ENCODE assay signal across 8 cellular contexts in genomic region chr10:5094265-5095205, GRCh38. TPM values are rescaled to one million over a fixed set of nuclear protein-coding genes. Genes with fewer than 3 reads are reported as not detected.
DNase-seq lines count a peak whose midpoint lies in the region; ATAC-seq and TF ChIP-seq lines count a peak whose summit lies in the region.

Gene AKR1C3, plus strand, starts transcription at chr10:5094414. Its CDS starts 31 bp downstream, at chr10:5094445.

- H2AK5ac ChIP-seq in mesendoderm (ENCODE audit: low read length), result no peak within 1 kb of the TSS

- no peak within 1 kb of the TSS for H2BK5ac ChIP-seq in mesendoderm (ENCODE audit: low read length)

- H3K27me3 Mint-ChIP-seq in endothelial cell (ENCODE audit: unreplicated experiment), result no peaks in the 10 kb centered on the region

- no peak for DNase-seq in BE2C
- DNase-seq in HCEC 1CT, result peak; percentile 76
- DNase-seq in SK-N-DZ (ENCODE audit: low spot score), result peak; percentile 49
- DNase-seq in endothelial cell (ENCODE audit: low spot score), result no peak
- peak; percentile 84 for DNase-seq in mesendoderm
- DNase-seq in upper lobe of right lung, result no peak
- no peak for DNase-seq in D341Med (ENCODE audit: low spot score)

- H3K9me3 Mint-ChIP-seq in endothelial cell (ENCODE audit: unreplicated experiment), result no peaks in the 10 kb centered on the region

- no peak within 1 kb of the TSS for H3K4me3 Mint-ChIP-seq in endothelial cell (ENCODE audit: unreplicated experiment)

- H3K27ac Mint-ChIP-seq in endothelial cell (ENCODE audit: unreplicated experiment), result no peak within 1 kb of the TSS

- H3K18ac ChIP-seq in mesendoderm (ENCODE audit: low read length), result no peak within 1 kb of the TSS

- no peaks in the 10 kb centered on the region for H3K79me1 ChIP-seq in mesendoderm (ENCODE audit: low read length)

- no peaks in the 10 kb centered on the region for H3K4me1 Mint-ChIP-seq in endothelial cell (ENCODE audit: unreplicated experiment)

- ATAC-seq in upper lobe of right lung (peak; percentile 86), GM18868 (IDR thresholded peaks at IDR 0.05; ENCODE audit: unreplicated experiment) (no peak)

- H3K36me3 ChIP-seq in BE2C, result no peaks in the 10 kb centered on the region; the same call in 1 of the 2 replicates
- H3K36me3 ChIP-seq in mesendoderm (ENCODE audit: control insufficient read depth, insufficient read depth, low read length), result no peaks in the 10 kb centered on the region
- H3K36me3 ChIP-seq in upper lobe of right lung, result peaks cover 11% of the 10 kb centered on the region

- no peaks in the 10 kb centered on the region for H3K79me2 ChIP-seq in mesendoderm (ENCODE audit: control insufficient read depth, insufficient read depth, low read length)

- intact Hi-C loops in upper lobe of right lung (cut with DNase I), result loop anchor here (10.0 kb wide), 1 partner anchor 250 kb away; no protein-coding TSS in a partner anchor

- no peak within 1 kb of the TSS for H3K56ac ChIP-seq in mesendoderm (ENCODE audit: low read length)

- H3K9me3 ChIP-seq in BE2C (no peaks in the 10 kb centered on the region), upper lobe of right lung (no peaks in the 10 kb centered on the region)

- H3K27ac ChIP-seq in mesendoderm (ENCODE audit: low read depth, low read length), result no peak within 1 kb of the TSS
- H3K27ac ChIP-seq in upper lobe of right lung, result peak within 1 kb of the TSS; percentile 39

- H3K36me3 Mint-ChIP-seq in endothelial cell (ENCODE audit: low read depth, unreplicated experiment), result no peaks in the 10 kb centered on the region

- H3K4me1 ChIP-seq in BE2C (no peaks in the 10 kb centered on the region), mesendoderm (ENCODE audit: control insufficient read depth, low read depth, low read length) (peaks cover 3% of the 10 kb centered on the region), upper lobe of right lung (no peaks in the 10 kb centered on the region)

- TF ChIP-seq CTCF in BE2C (IDR thresholded peaks at IDR 0.05; ENCODE audit: low read depth, low read length) (peak; percentile 66), endothelial cell (IDR thresholded peaks at IDR 0.05; ENCODE audit: unreplicated experiment) (peak; percentile 74), upper lobe of right lung (IDR thresholded peaks at IDR 0.05) (peak; percentile 72)

- H3K27me3 ChIP-seq in BE2C, result no peaks in the 10 kb centered on the region
- H3K27me3 ChIP-seq in mesendoderm (ENCODE audit: insufficient read depth, low read length, poor library complexity), result no peaks in the 10 kb centered on the region
- no peaks in the 10 kb centered on the region for H3K27me3 ChIP-seq in upper lobe of right lung

- no peak within 1 kb of the TSS for H2BK120ac ChIP-seq in mesendoderm (ENCODE audit: low read depth, low read length)

- H3K4ac ChIP-seq in mesendoderm (ENCODE audit: low read depth, low read length), result no peak within 1 kb of the TSS

- H3K4me2 ChIP-seq in mesendoderm (ENCODE audit: low read length), result peak within 1 kb of the TSS; percentile 50

- H3K9ac ChIP-seq in mesendoderm (ENCODE audit: low read length), result no peak within 1 kb of the TSS

- H4K8ac ChIP-seq in mesendoderm (ENCODE audit: low read depth, low read length), result no peak within 1 kb of the TSS

- H2BK15ac ChIP-seq in mesendoderm (replicated peaks; ENCODE audit: low read depth), result no peak within 1 kb of the TSS

- no peak within 1 kb of the TSS for H4K5ac ChIP-seq in mesendoderm (ENCODE audit: low read length)

- H3K23ac ChIP-seq in mesendoderm (ENCODE audit: low read length), result no peak within 1 kb of the TSS

- WGBS in mesendoderm (ENCODE audit: extremely low coverage, insufficient coverage, low lambda C conversion rate), result no CpG with 5 or more reads among the region's 9 CpGs

- peak within 1 kb of the TSS; percentile 74 for H3K4me3 ChIP-seq in BE2C (ENCODE audit: low read depth, low read length)
- H3K4me3 ChIP-seq in mesendoderm (ENCODE audit: low read length), result no peak within 1 kb of the TSS
- peak within 1 kb of the TSS; percentile 52 for H3K4me3 ChIP-seq in upper lobe of right lung

RNA-seq across cellular contexts. Expression of gene AKR1C3, which starts in this region (rescaled TPM):
- polyA plus RNA-seq in BE2C (2012; ENCODE audit: insufficient read depth, insufficient read length, low read depth), result 16.1 TPM
- polyA plus RNA-seq in SK-N-DZ (2014; cell fraction: cytosol; rRNA removed), result 3.2 and 3.3 TPM in 2 replicates
- polyA plus RNA-seq in SK-N-DZ (2014; cell fraction: nucleus; rRNA removed), result 1.1 and 2.7 TPM in 2 replicates
- total RNA-seq in endothelial cell (ENCODE audit: unreplicated experiment) (2.8 TPM), upper lobe of right lung (63.6 TPM)
- 3.5 TPM for polyA plus RNA-seq in mesendoderm (2013, experiment 1 of 2)
- polyA plus RNA-seq in mesendoderm (2013, experiment 2 of 2), result 3.6 TPM

Comparison
In these comparisons a context has a peak if more than half of its experiments do, and no peak if none do; other contexts are left out.
1. RNA of gene AKR1C3 (total RNA-seq): 63.6 TPM in upper lobe of right lung (single experiment); 2.8 TPM in endothelial cell (single experiment); every median in the first group is over 10 times any median in the second.
2. DNase-seq: peak in HCEC 1CT (single experiment), SK-N-DZ (single experiment) and mesendoderm (single experiment); none in BE2C (single experiment), endothelial cell (single experiment), upper lobe of right lung (single experiment) and D341Med (single experiment).
3. Peak in every context shown above with its lines, with median percentiles within 50 percentile points of each other: CTCF ChIP-seq.